ENCODE assay signal across 12 cellular contexts in genomic region chr5:172985596-172985995, GRCh38. TPM values are rescaled to one million over a fixed set of nuclear protein-coding genes. Genes with fewer than 3 reads are reported as not detected.
DNase-seq lines count a peak whose midpoint lies in the region; ATAC-seq, FAIRE-seq and TF ChIP-seq lines count a peak whose summit lies in the region.
"Had no signal": no experiment of that assay in that cellular context is flagged by ENCODE, and none has a peak within 500 bp of the region (broad histone marks: within the 10 kb centered on the region; RNA-seq: fewer than 3 reads in every experiment).

No MANE protein-coding gene starts in this region.

- H3K4me1 ChIP-seq in HUES6 (ENCODE audit: control insufficient read depth, insufficient read depth, low read length) (no peaks in the 10 kb centered on the region), astrocyte (ENCODE audit: insufficient read depth, low read length) (peaks cover 11% of the 10 kb centered on the region), mesenchymal stem cell (ENCODE audit: control insufficient read depth, insufficient read depth, low read depth, low read length) (peaks cover 3% of the 10 kb centered on the region)

- no peak overlapping the region for H2AK5ac ChIP-seq in mesenchymal stem cell (ENCODE audit: low read length, severe bottlenecking)

- intact Hi-C loops in CD4-positive, alpha-beta T cell (cut with DNase I, micrococcal nuclease), result loop anchor here (2.0 to 10.0 kb wide), 3 partner anchors 297 to 899 kb away; partner anchors contain the start of genes BOD1 (in 1 of the 2) and CPEB4 (in 1 of the 2)

- H3K27ac ChIP-seq in CD4-positive, alpha-beta T cell (ENCODE audit: low read depth, low read length), result no peak overlapping the region
- H3K27ac ChIP-seq in HUES6 (ENCODE audit: low read depth, low read length) (no peak overlapping the region), astrocyte (ENCODE audit: low read depth, low read length) (no peak overlapping the region), mesenchymal stem cell (ENCODE audit: low read length, poor library complexity, severe bottlenecking) (no peak overlapping the region)
- H3K27ac ChIP-seq: thyroid gland had no signal

- no peak overlapping the region for H3K18ac ChIP-seq in mesenchymal stem cell (ENCODE audit: low read depth in 1 of 2, low read length in 2 of 2)

- peaks cover 9% of the 10 kb centered on the region for H3K36me3 ChIP-seq in HUES6 (ENCODE audit: control insufficient read depth, insufficient read depth, low read length)
- peaks cover 3% of the 10 kb centered on the region for H3K36me3 ChIP-seq in astrocyte (ENCODE audit: insufficient read depth, low read length)
- peaks cover 16 to 37% of the 10 kb centered on the region in 2 experiments for H3K36me3 ChIP-seq in mesenchymal stem cell (ENCODE audit: control insufficient read depth in 1 of 2, insufficient read depth in 2 of 2, low read depth in 1 of 2, low read length in 2 of 2)

- no peak overlapping the region for H2BK120ac ChIP-seq in mesenchymal stem cell (ENCODE audit: low read depth, low read length)

- no peak for TF ChIP-seq CTCF in CD4-positive, alpha-beta T cell (IDR thresholded peaks at IDR 0.05)
- TF ChIP-seq CTCF in astrocyte (IDR thresholded peaks at IDR 0.05; ENCODE audit: insufficient read depth, low read depth, low read length), result no peak

- peaks cover 60% of the 10 kb centered on the region for H3K36me3 Mint-ChIP-seq in CD4-positive, alpha-beta T cell (ENCODE audit: low read depth)
- H3K36me3 Mint-ChIP-seq in astrocyte (ENCODE audit: low read depth, unreplicated experiment), result peaks cover 3% of the 10 kb centered on the region

- no peaks in the 10 kb centered on the region for H3K27me3 ChIP-seq in CD4-positive, alpha-beta T cell (ENCODE audit: control insufficient read depth, insufficient read depth, low read length)
- H3K27me3 ChIP-seq in HUES6 (ENCODE audit: control insufficient read depth, insufficient read depth, low read length) (no peaks in the 10 kb centered on the region), astrocyte (ENCODE audit: insufficient read depth, low read length) (no peaks in the 10 kb centered on the region), mesenchymal stem cell (ENCODE audit: control insufficient read depth in 1 of 2, insufficient read depth in 1 of 2, low read length in 2 of 2) (no peaks in the 10 kb centered on the region)
- H3K27me3 ChIP-seq: thyroid gland had no signal

- H2AFZ ChIP-seq in astrocyte (ENCODE audit: low read depth, low read length) (no peak overlapping the region), mesenchymal stem cell (ENCODE audit: low read depth, low read length) (no peak overlapping the region)

- H3K4ac ChIP-seq in mesenchymal stem cell (ENCODE audit: low read depth in 1 of 2, low read length in 2 of 2), result no peak overlapping the region

- FAIRE-seq in astrocyte (lab: Jason Lieb, UNC), result no peak
- no peak for FAIRE-seq in HTR-8/SVneo (lab: Jason Lieb, UNC)
- no peak for FAIRE-seq in frontal cortex (lab: Jason Lieb, UNC)

- H3K9me3 ChIP-seq in CD4-positive, alpha-beta T cell (ENCODE audit: control insufficient read depth, low read length), result no peaks in the 10 kb centered on the region
- H3K9me3 ChIP-seq in HUES6 (ENCODE audit: control insufficient read depth, insufficient read depth, low read depth, low read length) (no peaks in the 10 kb centered on the region), astrocyte (ENCODE audit: insufficient read depth, low read depth, low read length) (no peaks in the 10 kb centered on the region), mesenchymal stem cell (ENCODE audit: control insufficient read depth, low read length) (no peaks in the 10 kb centered on the region)
- H3K9me3 ChIP-seq: thyroid gland had no signal

- peaks cover 15% of the 10 kb centered on the region for H3K79me1 ChIP-seq in mesenchymal stem cell (replicated peaks; ENCODE audit: low read length, poor library complexity, severe bottlenecking)

- H3K27me3 Mint-ChIP-seq in CD4-positive, alpha-beta T cell, result no peaks in the 10 kb centered on the region
- H3K27me3 Mint-ChIP-seq in astrocyte (ENCODE audit: low read depth, unreplicated experiment), result no peaks in the 10 kb centered on the region

- no peak overlapping the region for H3K23ac ChIP-seq in mesenchymal stem cell (ENCODE audit: low read length in 2 of 2)

- H3K4me3 ChIP-seq in HUES6 (ENCODE audit: low read depth, low read length) (0 out of 2 replicates have a peak overlapping the region, but pooled peaks have one; percentile 11), astrocyte (ENCODE audit: insufficient read depth, low read depth, low read length) (peak overlapping the region; percentile 38), mesenchymal stem cell (ENCODE audit: insufficient read depth in 1 of 2, low read depth in 1 of 2, low read length in 2 of 2) (peak overlapping the region in 1 of 2 experiments; percentile 90)
- H3K4me3 ChIP-seq: thyroid gland had no signal

- H2BK12ac ChIP-seq in mesenchymal stem cell (ENCODE audit: low read length in 2 of 2), result no peak overlapping the region

- no peak overlapping the region for H3K9ac ChIP-seq in HUES6 (ENCODE audit: low read length)
- H3K9ac ChIP-seq in astrocyte (ENCODE audit: low read length), result no peak overlapping the region
- H3K9ac ChIP-seq in mesenchymal stem cell (ENCODE audit: low read length), result peak overlapping the region; percentile 41

- no peak overlapping the region for H2BK5ac ChIP-seq in mesenchymal stem cell (ENCODE audit: low read depth, low read length, poor library complexity, severe bottlenecking)

- H3K14ac ChIP-seq in mesenchymal stem cell (ENCODE audit: low read length in 2 of 2), result no peak overlapping the region

- peaks cover 67% of the 10 kb centered on the region for H3K79me2 ChIP-seq in astrocyte (ENCODE audit: insufficient read depth, low read length)

- H3K4me2 ChIP-seq in astrocyte (ENCODE audit: low read length) (peak overlapping the region; percentile 90), mesenchymal stem cell (ENCODE audit: low read length, poor library complexity, severe bottlenecking) (no peak overlapping the region)

- peak overlapping the region; percentile 84 for H3K4me3 Mint-ChIP-seq in CD4-positive, alpha-beta T cell
- peak overlapping the region; percentile 97 for H3K4me3 Mint-ChIP-seq in astrocyte (ENCODE audit: unreplicated experiment)

- H3K27ac Mint-ChIP-seq in CD4-positive, alpha-beta T cell, result peak overlapping the region; percentile 96
- peak overlapping the region; percentile 5 for H3K27ac Mint-ChIP-seq in astrocyte (ENCODE audit: unreplicated experiment)

- H3K9me3 Mint-ChIP-seq in CD4-positive, alpha-beta T cell, result no peaks in the 10 kb centered on the region
- H3K9me3 Mint-ChIP-seq in astrocyte (ENCODE audit: unreplicated experiment), result no peaks in the 10 kb centered on the region

- H2BK15ac ChIP-seq in mesenchymal stem cell (ENCODE audit: low read depth, poor library complexity, severe bottlenecking), result no peak overlapping the region

- peaks cover 59% of the 10 kb centered on the region for H3K4me1 Mint-ChIP-seq in CD4-positive, alpha-beta T cell (ENCODE audit: low read depth)
- peaks cover 3% of the 10 kb centered on the region for H3K4me1 Mint-ChIP-seq in astrocyte (ENCODE audit: low read depth, unreplicated experiment)

- no peak for ATAC-seq in CD4-positive, alpha-beta T cell (ENCODE audit: poor library complexity)

- POLR2A ChIA-PET in CD4-positive, alpha-beta T cell (lab: Charles Lee), result interaction anchor here (0.6 kb wide), 1 partner anchor 280 kb away, joined by 3 read pairs; no protein-coding TSS in a partner anchor

- CTCF ChIA-PET in CD4-positive, alpha-beta T cell (lab: Charles Lee), result interaction anchor here (0.7 to 2.1 kb wide), 2 partner anchors 9 to 27 kb away, joined by 3 to 16 read pairs; partner anchors contain the start of gene RPL26L1

- H4K8ac ChIP-seq in mesenchymal stem cell (ENCODE audit: low read length), result no peak overlapping the region

- H4K91ac ChIP-seq in mesenchymal stem cell (ENCODE audit: low read length), result no peak overlapping the region

- peaks cover 39% of the 10 kb centered on the region for H4K20me1 ChIP-seq in astrocyte (ENCODE audit: insufficient read depth, low read length)

- DNase-seq in CD4-positive, alpha-beta T cell, result no peak
- DNase-seq in astrocyte (ENCODE audit: low read depth) (no peak), mesenchymal stem cell (no peak), HTR-8/SVneo (ENCODE audit: insufficient read length, low spot score) (no peak), frontal cortex (ENCODE audit: low spot score in 2 of 2) (no peak), HK-2 (ENCODE audit: unreplicated experiment) (no peak)
- no peak for DNase-seq in activated CD4-positive, alpha-beta T cell treated with anti-CD3 and anti-CD28 coated beads for 48 hours
- DNase-seq: activated CD4-positive, CD25-positive, alpha-beta regulatory T cell treated with anti-CD3 and anti-CD28 coated beads, Interleukin-2, amount 50 U/mL, for 72 hours; NCI-H187; retina; thyroid gland had no signal

RNA-seq across cellular contexts. Expression of gene ATP6V0E1, which starts 2.0 kb away (rescaled TPM):
- 10 to 100 TPM; 31.1 to 31.9 TPM for total RNA-seq in CD4-positive, alpha-beta T cell
- total RNA-seq in astrocyte, result 309 and 327 TPM in 2 replicates
- polyA plus RNA-seq in mesenchymal stem cell (2013, experiment 1 of 2), result 462 TPM
- polyA plus RNA-seq in mesenchymal stem cell (2013, experiment 2 of 2), result 468 TPM
- 35.1 TPM for total RNA-seq in frontal cortex

RNA-seq across cellular contexts. Expression of gene RPL26L1, which starts 26.4 kb away (rescaled TPM):
- 10 to 100 TPM; 10.0 to 10.5 TPM for total RNA-seq in CD4-positive, alpha-beta T cell
- total RNA-seq in astrocyte (50.6 and 54.3 TPM in 2 replicates), frontal cortex (33.8 TPM)
- 77.2 TPM for polyA plus RNA-seq in mesenchymal stem cell (2013, experiment 1 of 2)
- polyA plus RNA-seq in mesenchymal stem cell (2013, experiment 2 of 2), result 75.2 TPM
